3 cellular contexts compared by ENCODE assay signal in the genomic region with DNA sequence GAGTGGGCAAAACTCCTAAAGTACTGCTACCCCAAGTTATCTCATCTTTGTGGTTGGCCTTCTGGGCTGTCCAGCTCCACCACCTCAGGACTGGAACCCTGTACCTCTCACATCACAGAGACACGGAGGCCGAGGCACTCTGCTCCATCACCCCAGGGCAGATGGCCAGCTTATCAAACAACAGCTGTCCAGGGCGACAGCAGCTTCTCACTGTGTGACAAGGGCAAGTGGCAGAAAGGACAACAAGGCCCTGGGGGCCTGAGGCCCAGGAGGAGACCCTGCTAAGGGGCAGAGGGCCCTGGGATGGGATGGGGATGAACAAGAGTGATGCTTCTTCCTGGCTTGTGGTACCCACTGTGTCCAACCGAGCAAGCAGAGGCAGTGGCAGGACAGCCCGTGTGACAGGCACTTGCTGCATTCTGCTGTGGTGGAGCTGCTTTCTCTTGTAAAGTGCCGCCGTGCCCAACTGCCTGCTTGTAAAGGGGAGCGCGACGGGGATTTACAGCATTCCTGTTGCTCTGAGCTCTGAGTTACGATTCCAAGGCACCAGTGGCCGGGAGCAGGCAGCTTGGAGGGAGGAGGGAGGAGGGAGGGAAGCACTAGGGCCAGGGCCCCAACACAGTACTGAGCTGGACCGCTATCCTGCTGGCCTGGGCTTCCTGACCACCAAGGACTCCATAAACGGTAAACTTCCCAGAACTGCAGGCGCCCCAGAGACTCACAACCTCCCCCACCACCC.
TF ChIP-seq lines count a peak whose summit lies in the region.

No MANE protein-coding gene starts in this region.

TF ChIP-seq in SK-N-SH, 30 proteins besides CTCF, POLR2A, EP300 and RAD21:
- TF ChIP-seq TAF1 (IDR thresholded peaks at IDR 0.05; ENCODE audit: borderline replicate concordance, low read depth, low read length) (no peak), RCOR1 (IDR thresholded peaks at IDR 0.05; ENCODE audit: low read length) (peak; percentile 69; the same call in 1 of the 2 replicates), FOXM1 (IDR thresholded peaks at IDR 0.05; ENCODE audit: low read depth) (no peak), FOXJ3 (CRISPR knock-in tag; IDR thresholded peaks at IDR 0.05) (peak; percentile 84; the same call in 1 of the 2 replicates), GATA2 (CRISPR knock-in tag; IDR thresholded peaks at IDR 0.05) (peak; percentile 76), CHD2 (IDR thresholded peaks at IDR 0.05; ENCODE audit: low read length, partially characterized antibody) (peak; percentile 55)
- TF ChIP-seq, protein P1, sequence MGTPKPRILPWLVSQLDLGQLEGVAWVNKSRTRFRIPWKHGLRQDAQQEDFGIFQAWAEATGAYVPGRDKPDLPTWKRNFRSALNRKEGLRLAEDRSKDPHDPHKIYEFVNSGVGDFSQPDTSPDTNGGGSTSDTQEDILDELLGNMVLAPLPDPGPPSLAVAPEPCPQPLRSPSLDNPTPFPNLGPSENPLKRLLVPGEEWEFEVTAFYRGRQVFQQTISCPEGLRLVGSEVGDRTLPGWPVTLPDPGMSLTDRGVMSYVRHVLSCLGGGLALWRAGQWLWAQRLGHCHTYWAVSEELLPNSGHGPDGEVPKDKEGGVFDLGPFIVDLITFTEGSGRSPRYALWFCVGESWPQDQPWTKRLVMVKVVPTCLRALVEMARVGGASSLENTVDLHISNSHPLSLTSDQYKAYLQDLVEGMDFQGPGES (IDR thresholded peaks at IDR 0.05; ENCODE audit: low read depth, low read length), result no peak

TF ChIP-seq in SK-N-SH treated with all-trans-retinoic acid at 6 μM for 48 hours, 23 proteins besides CTCF, POLR2A, EP300 and RAD21:
- TF ChIP-seq TCF4 (CRISPR knock-in tag; IDR thresholded peaks at IDR 0.05; ENCODE audit: borderline replicate concordance) (no peak), CSDC2 (CRISPR knock-in tag; IDR thresholded peaks at IDR 0.05) (no peak), ESRRG (CRISPR knock-in tag; IDR thresholded peaks at IDR 0.05) (no peak), ZNF565 (CRISPR knock-in tag; conservative IDR thresholded peaks at IDR 0.05; ENCODE audit: low read depth) (no peak), ZFP30 (CRISPR knock-in tag; IDR thresholded peaks at IDR 0.05) (no peak), RARB (CRISPR knock-in tag; IDR thresholded peaks at IDR 0.05) (no peak)
- TF ChIP-seq, protein P2, sequence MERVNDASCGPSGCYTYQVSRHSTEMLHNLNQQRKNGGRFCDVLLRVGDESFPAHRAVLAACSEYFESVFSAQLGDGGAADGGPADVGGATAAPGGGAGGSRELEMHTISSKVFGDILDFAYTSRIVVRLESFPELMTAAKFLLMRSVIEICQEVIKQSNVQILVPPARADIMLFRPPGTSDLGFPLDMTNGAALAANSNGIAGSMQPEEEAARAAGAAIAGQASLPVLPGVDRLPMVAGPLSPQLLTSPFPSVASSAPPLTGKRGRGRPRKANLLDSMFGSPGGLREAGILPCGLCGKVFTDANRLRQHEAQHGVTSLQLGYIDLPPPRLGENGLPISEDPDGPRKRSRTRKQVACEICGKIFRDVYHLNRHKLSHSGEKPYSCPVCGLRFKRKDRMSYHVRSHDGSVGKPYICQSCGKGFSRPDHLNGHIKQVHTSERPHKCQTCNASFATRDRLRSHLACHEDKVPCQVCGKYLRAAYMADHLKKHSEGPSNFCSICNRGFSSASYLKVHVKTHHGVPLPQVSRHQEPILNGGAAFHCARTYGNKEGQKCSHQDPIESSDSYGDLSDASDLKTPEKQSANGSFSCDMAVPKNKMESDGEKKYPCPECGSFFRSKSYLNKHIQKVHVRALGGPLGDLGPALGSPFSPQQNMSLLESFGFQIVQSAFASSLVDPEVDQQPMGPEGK (CRISPR knock-in tag; IDR thresholded peaks at IDR 0.05; ENCODE audit: borderline replicate concordance), result no peak
TF ChIP-seq in SK-N-SH treated with all-trans-retinoic acid at 6 μM for 48 hours: peak in this region for 0.

TF ChIP-seq in H1, 55 proteins besides CTCF, POLR2A, EP300 and RAD21:
- TF ChIP-seq SP1 (IDR thresholded peaks at IDR 0.05; ENCODE audit: low read depth, low read length) (no peak), SUZ12 (IDR thresholded peaks at IDR 0.05; ENCODE audit: low read length) (no peak), SRF (IDR thresholded peaks at IDR 0.05; ENCODE audit: low read depth, low read length) (no peak), RBBP5 (IDR thresholded peaks at IDR 0.05; ENCODE audit: borderline replicate concordance, low read depth, low read length) (no peak), JUND (IDR thresholded peaks at IDR 0.05; ENCODE audit: low read length) (no peak), EGR1 (IDR thresholded peaks at IDR 0.05; ENCODE audit: borderline replicate concordance, low read depth, low read length) (no peak), BCL11A (IDR thresholded peaks at IDR 0.05; ENCODE audit: low read depth in 2 of 2, low read length in 2 of 2) (no peak), CBX5 (IDR thresholded peaks at IDR 0.05; ENCODE audit: low read depth, low read length) (no peak), RFX5 (IDR thresholded peaks at IDR 0.05; ENCODE audit: borderline replicate concordance, low read depth, low read length) (no peak), SP2 (IDR thresholded peaks at IDR 0.05; ENCODE audit: low read length) (no peak), ZNF274 (IDR thresholded peaks at IDR 0.05; ENCODE audit: borderline replicate concordance, extremely low read depth, low read length) (no peak), RNF2 (IDR thresholded peaks at IDR 0.05; ENCODE audit: borderline replicate concordance, low read depth, low read length, missing control alignments, poor library complexity, severe bottlenecking) (no peak), ASH2L (IDR thresholded peaks at IDR 0.05; ENCODE audit: low read length) (no peak), CHD2 (IDR thresholded peaks at IDR 0.05; ENCODE audit: low read length) (no peak), CBX8 (IDR thresholded peaks at IDR 0.05; ENCODE audit: borderline replicate concordance, low read depth, low read length) (no peak), JUN (IDR thresholded peaks at IDR 0.05; ENCODE audit: low read depth, low read length) (no peak)
- TF ChIP-seq, protein P3, sequence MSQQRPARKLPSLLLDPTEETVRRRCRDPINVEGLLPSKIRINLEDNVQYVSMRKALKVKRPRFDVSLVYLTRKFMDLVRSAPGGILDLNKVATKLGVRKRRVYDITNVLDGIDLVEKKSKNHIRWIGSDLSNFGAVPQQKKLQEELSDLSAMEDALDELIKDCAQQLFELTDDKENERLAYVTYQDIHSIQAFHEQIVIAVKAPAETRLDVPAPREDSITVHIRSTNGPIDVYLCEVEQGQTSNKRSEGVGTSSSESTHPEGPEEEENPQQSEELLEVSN (IDR thresholded peaks at IDR 0.05), result no peak
